18 cellular contexts compared by ENCODE assay signal in genomic region chr9:126522957-126523356, GRCh38.
DNase-seq lines count a peak whose midpoint lies in the region; ATAC-seq and TF ChIP-seq lines count a peak whose summit lies in the region.
"Had no signal": no experiment of that assay in that cellular context is flagged by ENCODE, and none has a peak within 500 bp of the region (broad histone marks: within the 10 kb centered on the region; RNA-seq: fewer than 3 reads in every experiment).

No MANE protein-coding gene starts in this region.

- peak overlapping the region; percentile 46 for H3K27ac ChIP-seq in lower lobe of right lung
- H3K27ac ChIP-seq in upper lobe of right lung, result peak overlapping the region; percentile 6
- H3K27ac ChIP-seq: WERI-Rb-1 had no signal

- TF ChIP-seq CTCF in lower lobe of right lung (IDR thresholded peaks at IDR 0.05) (no peak), upper lobe of right lung (IDR thresholded peaks at IDR 0.05) (no peak)

- intact Hi-C loops in Right ventricle myocardium inferior (cut with DNase I), result no loop called here
- intact Hi-C loops in cardiac septum (cut with DNase I), result no loop called here
- intact Hi-C loops in dendritic cell treated with granulocyte-macrophage colony-stimulating factor and Interleukin-4, amounts not matched to agents 40 ng/mL and 50 ng/mL, for 4 days (cut with micrococcal nuclease), result no loop called here
- intact Hi-C loops in lower lobe of right lung (cut with DNase I), result no loop called here
- intact Hi-C loops in upper lobe of right lung (cut with DNase I), result no loop called here

- no peaks in the 10 kb centered on the region for H3K9me3 Mint-ChIP-seq in dendritic cell treated with granulocyte-macrophage colony-stimulating factor and Interleukin-4, amounts not matched to agents 40 ng/mL and 50 ng/mL, for 4 days
- H3K9me3 Mint-ChIP-seq: naive B cell had no signal

- H3K36me3 ChIP-seq in lower lobe of right lung, result no peaks in the 10 kb centered on the region
- H3K36me3 ChIP-seq in upper lobe of right lung, result no peaks in the 10 kb centered on the region
- H3K36me3 ChIP-seq: MG63, WERI-Rb-1 had no signal

- no peaks in the 10 kb centered on the region for H3K36me3 Mint-ChIP-seq in dendritic cell treated with granulocyte-macrophage colony-stimulating factor and Interleukin-4, amounts not matched to agents 40 ng/mL and 50 ng/mL, for 4 days (ENCODE audit: low read depth)
- H3K36me3 Mint-ChIP-seq: naive B cell had no signal

- peak overlapping the region; percentile 56 for H3K4me3 Mint-ChIP-seq in dendritic cell treated with granulocyte-macrophage colony-stimulating factor and Interleukin-4, amounts not matched to agents 40 ng/mL and 50 ng/mL, for 4 days

- H3K27me3 Mint-ChIP-seq in dendritic cell treated with granulocyte-macrophage colony-stimulating factor and Interleukin-4, amounts not matched to agents 40 ng/mL and 50 ng/mL, for 4 days, result peaks cover 4% of the 10 kb centered on the region

- peaks cover 22% of the 10 kb centered on the region for H3K4me1 ChIP-seq in lower lobe of right lung
- peaks cover 14% of the 10 kb centered on the region for H3K4me1 ChIP-seq in upper lobe of right lung

- H3K4me3 ChIP-seq in lower lobe of right lung (no peak overlapping the region), upper lobe of right lung (no peak overlapping the region)
- H3K4me3 ChIP-seq: GM12878, MG63 had no signal

- H3K27me3 ChIP-seq in lower lobe of right lung (ENCODE audit: low read depth) (peaks cover 31% of the 10 kb centered on the region), upper lobe of right lung (peaks cover 42% of the 10 kb centered on the region)
- H3K27me3 ChIP-seq: MG63 had no signal

- ATAC-seq in Right ventricle myocardium inferior (peak; percentile 62), lower lobe of right lung (peak in 1 of 2 donors; percentile 27), upper lobe of right lung (no peak), GM18517 (IDR thresholded peaks at IDR 0.05; ENCODE audit: unreplicated experiment) (no peak), GM19351 (IDR thresholded peaks at IDR 0.05; ENCODE audit: unreplicated experiment) (no peak)

- H3K9me3 ChIP-seq in lower lobe of right lung, result no peaks in the 10 kb centered on the region
- no peaks in the 10 kb centered on the region for H3K9me3 ChIP-seq in upper lobe of right lung
- H3K9me3 ChIP-seq: Caco-2, MG63 had no signal

- peaks cover 80% of the 10 kb centered on the region for H3K4me1 Mint-ChIP-seq in dendritic cell treated with granulocyte-macrophage colony-stimulating factor and Interleukin-4, amounts not matched to agents 40 ng/mL and 50 ng/mL, for 4 days (ENCODE audit: low read depth)

- DNase-seq in Right ventricle myocardium inferior (ENCODE audit: missing footprints) (peak; percentile 71), cardiac septum (ENCODE audit: low spot score) (no peak), lower lobe of right lung (no peak), upper lobe of right lung (no peak), NCI-H446 (lab: John Stamatoyannopoulos, UW) (no peak)
- DNase-seq: activated naive CD4-positive, alpha-beta T cell; Caco-2; cortex of kidney; mammary epithelial cell; MG63; naive B cell; NCI-H1694; NCI-H446 treated with DMSO at 0.1 percent for 48 hours; WERI-Rb-1 had no signal

- H3K27ac Mint-ChIP-seq in dendritic cell treated with granulocyte-macrophage colony-stimulating factor and Interleukin-4, amounts not matched to agents 40 ng/mL and 50 ng/mL, for 4 days, result peak overlapping the region; percentile 80
